ENCODE assay signal across 22 cellular contexts in genomic region chr10:132724436-132724835, GRCh38.
DNase-seq lines count a peak whose midpoint lies in the region; FAIRE-seq and TF ChIP-seq lines count a peak whose summit lies in the region.
"Had no signal": no experiment of that assay in that cellular context is flagged by ENCODE, and none has a peak within 500 bp of the region (broad histone marks: within the 10 kb centered on the region; RNA-seq: fewer than 3 reads in every experiment).

No MANE protein-coding gene starts in this region.

- no peak overlapping the region for H3K27ac Mint-ChIP-seq in activated naive CD4-positive, alpha-beta T cell treated with anti-CD3 and anti-CD28 coated beads, Interleukin-2, amount 10 ng/mL, durations not matched to agents 7 days and 5 days
- H3K27ac Mint-ChIP-seq: activated naive CD8-positive, alpha-beta T cell treated with anti-CD3 and anti-CD28 coated beads, Interleukin-2, amount 10 ng/mL, durations not matched to agents 7 days and 5 days; IgD-negative memory B cell; T-helper 17 cell had no signal

- no peaks in the 10 kb centered on the region for H3K9me3 ChIP-seq in colonic mucosa
- H3K9me3 ChIP-seq in BE2C, result no peaks in the 10 kb centered on the region
- H3K9me3 ChIP-seq: Caco-2, esophagus muscularis mucosa, pancreas, sigmoid colon had no signal

- H3K4me1 ChIP-seq in colonic mucosa (no peaks in the 10 kb centered on the region), BE2C (no peaks in the 10 kb centered on the region; the same call in 1 of the 2 replicates)
- H3K4me1 ChIP-seq: Caco-2, pancreas had no signal

- DNase-seq in AG10803 (ENCODE audit: low read depth), result peak; percentile 96
- DNase-seq in H54 (ENCODE audit: insufficient read length, low spot score), result peak; percentile 77
- peak; percentile 5 for DNase-seq in RKO (ENCODE audit: low spot score)
- DNase-seq in fibroblast of mammary gland (ENCODE audit: low read depth), result peak; percentile 71
- no peak for DNase-seq in colonic mucosa
- no peak for DNase-seq in BE2C
- DNase-seq in lower leg skin (ENCODE audit: low spot score in 2 of 2), result no peak
- DNase-seq in activated naive CD4-positive, alpha-beta T cell treated with anti-CD3 and anti-CD28 coated beads, Interleukin-2, amount 10 ng/mL, durations not matched to agents 7 days and 5 days, result no peak
- DNase-seq: activated naive CD8-positive, alpha-beta T cell treated with anti-CD3 and anti-CD28 coated beads, Interleukin-2, amount 10 ng/mL, durations not matched to agents 7 days and 5 days; Caco-2; naive B cell; NCI-H2029 treated with DMSO at 0.1 percent for 48 hours; NCI-H446 treated with DMSO at 0.1 percent for 48 hours; pancreas; sigmoid colon; T-helper 17 cell had no signal

- no peak overlapping the region for H3K4me3 ChIP-seq in AG10803 (ENCODE audit: low read length)
- no peak overlapping the region for H3K4me3 ChIP-seq in fibroblast of mammary gland (ENCODE audit: control insufficient read depth, low read depth, low read length)
- no peak overlapping the region for H3K4me3 ChIP-seq in colonic mucosa
- H3K4me3 ChIP-seq in BE2C (ENCODE audit: low read depth, low read length), result no peak overlapping the region
- no peak overlapping the region for H3K4me3 ChIP-seq in lower leg skin (ENCODE audit: low read depth, poor library complexity, severe bottlenecking)
- H3K4me3 ChIP-seq: esophagus muscularis mucosa, pancreas, sigmoid colon had no signal

- H3K27me3 ChIP-seq in colonic mucosa (no peaks in the 10 kb centered on the region), BE2C (no peaks in the 10 kb centered on the region)
- H3K27me3 ChIP-seq: esophagus muscularis mucosa, pancreas, sigmoid colon had no signal

- CTCF ChIA-PET in activated naive CD4-positive, alpha-beta T cell treated with anti-CD3 and anti-CD28 coated beads, Interleukin-2, amount 10 ng/mL, durations not matched to agents 7 days and 5 days (lab: Charles Lee), result no interaction called here

- no peaks in the 10 kb centered on the region for H3K27me3 Mint-ChIP-seq in activated naive CD4-positive, alpha-beta T cell treated with anti-CD3 and anti-CD28 coated beads, Interleukin-2, amount 10 ng/mL, durations not matched to agents 7 days and 5 days
- H3K27me3 Mint-ChIP-seq: activated naive CD8-positive, alpha-beta T cell treated with anti-CD3 and anti-CD28 coated beads, Interleukin-2, amount 10 ng/mL, durations not matched to agents 7 days and 5 days; IgD-negative memory B cell; naive B cell; T-helper 17 cell had no signal

- H3K4me3 Mint-ChIP-seq in activated naive CD4-positive, alpha-beta T cell treated with anti-CD3 and anti-CD28 coated beads, Interleukin-2, amount 10 ng/mL, durations not matched to agents 7 days and 5 days, result no peak overlapping the region
- H3K4me3 Mint-ChIP-seq: activated naive CD8-positive, alpha-beta T cell treated with anti-CD3 and anti-CD28 coated beads, Interleukin-2, amount 10 ng/mL, durations not matched to agents 7 days and 5 days; T-helper 17 cell; WTC11 had no signal

- no peak overlapping the region for H3K9ac ChIP-seq in colonic mucosa (ENCODE audit: low read depth in 2 of 2, low read length in 2 of 2)

- no peak overlapping the region for H3K27ac ChIP-seq in colonic mucosa
- H3K27ac ChIP-seq: esophagus muscularis mucosa, pancreas, sigmoid colon had no signal

- TF ChIP-seq POLR2A in H54 (IDR thresholded peaks at IDR 0.05; ENCODE audit: low read depth, low read length) (no peak), lower leg skin (IDR thresholded peaks at IDR 0.05) (no peak)

- intact Hi-C loops in colonic mucosa (cut with DNase I), result no loop called here
- intact Hi-C loops in lower leg skin (cut with DNase I; ENCODE audit: low total_unique reads), result no loop called here

- WGBS in lower leg skin, 2 donors, result 84 to 92% methylated on average over 9 of the region's 9 CpGs

- TF ChIP-seq CTCF in AG10803 (conservative IDR thresholded peaks at IDR 0.05; ENCODE audit: low read length) (no peak), fibroblast of mammary gland (conservative IDR thresholded peaks at IDR 0.05; ENCODE audit: control insufficient read depth, insufficient read depth, low read depth, low read length) (no peak), colonic mucosa (IDR thresholded peaks at IDR 0.05) (no peak), BE2C (IDR thresholded peaks at IDR 0.05; ENCODE audit: low read depth, low read length) (no peak), lower leg skin (IDR thresholded peaks at IDR 0.05) (no peak)

- H3K4me1 Mint-ChIP-seq in activated naive CD4-positive, alpha-beta T cell treated with anti-CD3 and anti-CD28 coated beads, Interleukin-2, amount 10 ng/mL, durations not matched to agents 7 days and 5 days, result no peaks in the 10 kb centered on the region
- H3K4me1 Mint-ChIP-seq: activated naive CD8-positive, alpha-beta T cell treated with anti-CD3 and anti-CD28 coated beads, Interleukin-2, amount 10 ng/mL, durations not matched to agents 7 days and 5 days had no signal

- H3K9me3 Mint-ChIP-seq in activated naive CD4-positive, alpha-beta T cell treated with anti-CD3 and anti-CD28 coated beads, Interleukin-2, amount 10 ng/mL, durations not matched to agents 7 days and 5 days, result no peaks in the 10 kb centered on the region
- H3K9me3 Mint-ChIP-seq: activated naive CD8-positive, alpha-beta T cell treated with anti-CD3 and anti-CD28 coated beads, Interleukin-2, amount 10 ng/mL, durations not matched to agents 7 days and 5 days; IgD-negative memory B cell; naive B cell; WTC11 had no signal

- FAIRE-seq in H54 (lab: Jason Lieb, UNC), result peak; percentile 84
- FAIRE-seq: G401.6, GM12892, keratinocyte, pancreas had no signal

- H3K36me3 Mint-ChIP-seq in activated naive CD4-positive, alpha-beta T cell treated with anti-CD3 and anti-CD28 coated beads, Interleukin-2, amount 10 ng/mL, durations not matched to agents 7 days and 5 days, result no peaks in the 10 kb centered on the region
- H3K36me3 Mint-ChIP-seq: activated naive CD8-positive, alpha-beta T cell treated with anti-CD3 and anti-CD28 coated beads, Interleukin-2, amount 10 ng/mL, durations not matched to agents 7 days and 5 days; WTC11 had no signal

- no peaks in the 10 kb centered on the region for H3K36me3 ChIP-seq in colonic mucosa
- no peaks in the 10 kb centered on the region for H3K36me3 ChIP-seq in BE2C
- H3K36me3 ChIP-seq: pancreas had no signal

Comparison
In these comparisons a context has a peak if more than half of its experiments do, and no peak if none do; other contexts are left out.
1. DNase-seq: peak in AG10803 (single experiment), H54 (single experiment), RKO (single experiment) and fibroblast of mammary gland (single experiment); none in colonic mucosa (single experiment), BE2C (single experiment), lower leg skin (0 of 2) and activated naive CD4-positive, alpha-beta T cell treated with anti-CD3 and anti-CD28 coated beads, Interleukin-2, amount 10 ng/mL, durations not matched to agents 7 days and 5 days (single experiment).